In genomic region chr20:46569961-46570360, GRCh38 we compare ENCODE assay signal across 32 cellular contexts. TPM values are rescaled to one million over a fixed set of nuclear protein-coding genes. Genes with fewer than 3 reads are reported as not detected.
"Had no signal": no experiment of that assay in that cellular context is flagged by ENCODE, and none has a peak within 500 bp of the region (broad histone marks: within the 10 kb centered on the region; RNA-seq: fewer than 3 reads in every experiment).

No MANE protein-coding gene starts in this region.

- H3K4me3 ChIP-seq: adrenal gland, body of pancreas, coronary artery, esophagus muscularis mucosa, gastrocnemius medialis had no signal

- H3K36me3 ChIP-seq: adrenal gland, esophagus muscularis mucosa, gastrocnemius medialis had no signal

- H3K9me3 ChIP-seq: adrenal gland, body of pancreas, esophagus muscularis mucosa, gastrocnemius medialis had no signal

- H3K27ac ChIP-seq: adrenal gland, body of pancreas, coronary artery, esophagus muscularis mucosa, foreskin keratinocyte, gastrocnemius medialis had no signal

- H3K36me3 Mint-ChIP-seq: activated naive CD4-positive, alpha-beta T cell treated with anti-CD3 and anti-CD28 coated beads, Interleukin-2, amount 50 U/mL, for 24 hours; activated naive CD8-positive, alpha-beta T cell treated with anti-CD3 and anti-CD28 coated beads for 36 hours had no signal

- H3K27ac Mint-ChIP-seq: activated CD4-positive, alpha-beta memory T cell treated with anti-CD3 and anti-CD28 coated beads, Interleukin-2, amount 10 ng/mL, durations not matched to agents 7 days and 5 days; activated CD4-positive, alpha-beta T cell treated with anti-CD3 and anti-CD28 coated beads for 36 hours; activated CD4-positive, alpha-beta T cell treated with anti-CD3 and anti-CD28 coated beads, Interleukin-2, amount 10 ng/mL, durations not matched to agents 24 days and 14 days; activated naive CD4-positive, alpha-beta T cell treated with anti-CD3 and anti-CD28 coated beads, Interleukin-2, amount 50 U/mL, for 24 hours; activated naive CD8-positive, alpha-beta T cell treated with anti-CD3 and anti-CD28 coated beads for 36 hours; activated naive CD8-positive, alpha-beta T cell treated with anti-CD3 and anti-CD28 coated beads, Interleukin-2, amount 50 U/mL, for 24 hours; activated T-helper 17 cell treated with anti-CD3 and anti-CD28 coated beads, Interleukin-2, amount 50 U/mL, for 72 hours; dendritic cell treated with granulocyte-macrophage colony-stimulating factor and Interleukin-4, amounts not matched to agents 40 ng/mL and 50 ng/mL, for 4 days; effector memory CD8-positive, alpha-beta T cell; T-helper 17 cell; T-helper 2 cell treated with Interferon-gamma antibody and Interleukin-4, amounts not matched to agents 5 μg/mL and 100 μg/mL, for 36 hours had no signal

- H3K27me3 ChIP-seq: adrenal gland, body of pancreas, esophagus muscularis mucosa, gastrocnemius medialis had no signal

- H3K9me3 Mint-ChIP-seq: activated naive CD4-positive, alpha-beta T cell treated with anti-CD3 and anti-CD28 coated beads, Interleukin-2, amount 50 U/mL, for 24 hours; activated naive CD8-positive, alpha-beta T cell treated with anti-CD3 and anti-CD28 coated beads for 36 hours; activated naive CD8-positive, alpha-beta T cell treated with anti-CD3 and anti-CD28 coated beads, Interleukin-2, amount 50 U/mL, for 24 hours; activated T-cell treated with anti-CD3 and anti-CD28 coated beads, Interleukin-2, amount 50 U/mL, for 4 hours; activated T-helper 17 cell treated with anti-CD3 and anti-CD28 coated beads, Interleukin-2, amount 50 U/mL, for 72 hours; dendritic cell treated with granulocyte-macrophage colony-stimulating factor and Interleukin-4, amounts not matched to agents 40 ng/mL and 50 ng/mL, for 4 days; effector memory CD8-positive, alpha-beta T cell; T-helper 2 cell treated with Interferon-gamma antibody and Interleukin-4, amounts not matched to agents 5 μg/mL and 100 μg/mL, for 36 hours had no signal

- H3K4me3 Mint-ChIP-seq: activated CD4-positive, alpha-beta memory T cell treated with anti-CD3 and anti-CD28 coated beads, Interleukin-2, amount 10 ng/mL, durations not matched to agents 7 days and 5 days; activated CD4-positive, alpha-beta T cell treated with anti-CD3 and anti-CD28 coated beads for 36 hours; activated CD4-positive, alpha-beta T cell treated with anti-CD3 and anti-CD28 coated beads, Interleukin-2, amount 10 ng/mL, durations not matched to agents 24 days and 14 days; activated naive CD4-positive, alpha-beta T cell treated with anti-CD3 and anti-CD28 coated beads, Interleukin-2, amount 50 U/mL, for 24 hours; activated naive CD8-positive, alpha-beta T cell treated with anti-CD3 and anti-CD28 coated beads for 36 hours; activated naive CD8-positive, alpha-beta T cell treated with anti-CD3 and anti-CD28 coated beads, Interleukin-2, amount 50 U/mL, for 24 hours; activated T-cell treated with anti-CD3 and anti-CD28 coated beads, Interleukin-2, amount 50 U/mL, for 4 hours; activated T-helper 17 cell treated with anti-CD3 and anti-CD28 coated beads, Interleukin-2, amount 50 U/mL, for 72 hours; dendritic cell treated with granulocyte-macrophage colony-stimulating factor and Interleukin-4, amounts not matched to agents 40 ng/mL and 50 ng/mL, for 4 days; effector memory CD8-positive, alpha-beta T cell; T-helper 17 cell; T-helper 2 cell treated with Interferon-gamma antibody and Interleukin-4, amounts not matched to agents 5 μg/mL and 100 μg/mL, for 36 hours had no signal

- DNase-seq: activated CD4-positive, alpha-beta memory T cell treated with anti-CD3 and anti-CD28 coated beads, Interleukin-2, amount 10 ng/mL, durations not matched to agents 7 days and 5 days; activated CD4-positive, alpha-beta T cell treated with anti-CD3 and anti-CD28 coated beads for 36 hours; activated CD4-positive, alpha-beta T cell treated with anti-CD3 and anti-CD28 coated beads, Interleukin-2, amount 10 ng/mL, durations not matched to agents 24 days and 14 days; activated CD4-positive, CD25-positive, alpha-beta regulatory T cell; activated CD4-positive, CD25-positive, alpha-beta regulatory T cell treated with anti-CD3 and anti-CD28 coated beads, Interleukin-2, amount 50 U/mL, for 72 hours; activated effector memory CD4-positive, alpha-beta T cell treated with Interleukin-2 at 50 U/mL for 16 hours; activated gamma-delta T cell treated with Interleukin-2 at 50 U/mL for 16 hours; activated naive CD4-positive, alpha-beta T cell treated with Interleukin-2 at 50 U/mL for 16 hours; activated naive CD8-positive, alpha-beta T cell treated with anti-CD3 and anti-CD28 coated beads for 36 hours; activated naive CD8-positive, alpha-beta T cell treated with anti-CD3 and anti-CD28 coated beads, Interleukin-2, amount 50 U/mL, for 24 hours; activated T-cell treated with anti-CD3 and anti-CD28 coated beads, Interleukin-2, amount 50 U/mL, for 4 hours; adrenal gland; amygdala; aorta; body of pancreas; central memory CD4-positive, alpha-beta T cell; cerebellar nuclear complex; effector CD4-positive, alpha-beta T cell; effector memory CD8-positive, alpha-beta T cell; erythroblast; foreskin keratinocyte; gastrocnemius medialis; glutamatergic neuron; T-helper 1 cell; T-helper 17 cell; T1000 had no signal

- H3K4me1 ChIP-seq: adrenal gland, foreskin keratinocyte had no signal

- H3K4me1 Mint-ChIP-seq: activated CD4-positive, alpha-beta T cell treated with anti-CD3 and anti-CD28 coated beads for 36 hours; activated naive CD4-positive, alpha-beta T cell treated with anti-CD3 and anti-CD28 coated beads, Interleukin-2, amount 50 U/mL, for 24 hours; activated naive CD8-positive, alpha-beta T cell treated with anti-CD3 and anti-CD28 coated beads for 36 hours; activated T-helper 17 cell treated with anti-CD3 and anti-CD28 coated beads, Interleukin-2, amount 50 U/mL, for 72 hours; T-helper 17 cell had no signal

- ATAC-seq: activated CD4-positive, alpha-beta T cell treated with anti-CD3 and anti-CD28 coated beads for 36 hours; activated naive CD8-positive, alpha-beta T cell treated with anti-CD3 and anti-CD28 coated beads, Interleukin-2, amount 50 U/mL, for 24 hours; activated T-cell treated with anti-CD3 and anti-CD28 coated beads, Interleukin-2, amount 50 U/mL, for 4 hours; activated T-helper 17 cell treated with anti-CD3 and anti-CD28 coated beads, Interleukin-2, amount 50 U/mL, for 72 hours; body of pancreas; effector memory CD8-positive, alpha-beta T cell; foreskin keratinocyte; gastrocnemius medialis; T-helper 17 cell had no signal

RNA-seq across cellular contexts. Expression of gene OCSTAMP, which starts 19.5 kb away (rescaled TPM):
- total RNA-seq: activated naive CD8-positive, alpha-beta T cell treated with anti-CD3 and anti-CD28 coated beads for 36 hours; adrenal gland; aorta; body of pancreas; esophagus muscularis mucosa; foreskin keratinocyte; gastrocnemius medialis; T-helper 17 cell had no signal
- polyA plus RNA-seq: aorta, foreskin keratinocyte had no signal
